10 cellular contexts compared by ENCODE assay signal in the genomic region with DNA sequence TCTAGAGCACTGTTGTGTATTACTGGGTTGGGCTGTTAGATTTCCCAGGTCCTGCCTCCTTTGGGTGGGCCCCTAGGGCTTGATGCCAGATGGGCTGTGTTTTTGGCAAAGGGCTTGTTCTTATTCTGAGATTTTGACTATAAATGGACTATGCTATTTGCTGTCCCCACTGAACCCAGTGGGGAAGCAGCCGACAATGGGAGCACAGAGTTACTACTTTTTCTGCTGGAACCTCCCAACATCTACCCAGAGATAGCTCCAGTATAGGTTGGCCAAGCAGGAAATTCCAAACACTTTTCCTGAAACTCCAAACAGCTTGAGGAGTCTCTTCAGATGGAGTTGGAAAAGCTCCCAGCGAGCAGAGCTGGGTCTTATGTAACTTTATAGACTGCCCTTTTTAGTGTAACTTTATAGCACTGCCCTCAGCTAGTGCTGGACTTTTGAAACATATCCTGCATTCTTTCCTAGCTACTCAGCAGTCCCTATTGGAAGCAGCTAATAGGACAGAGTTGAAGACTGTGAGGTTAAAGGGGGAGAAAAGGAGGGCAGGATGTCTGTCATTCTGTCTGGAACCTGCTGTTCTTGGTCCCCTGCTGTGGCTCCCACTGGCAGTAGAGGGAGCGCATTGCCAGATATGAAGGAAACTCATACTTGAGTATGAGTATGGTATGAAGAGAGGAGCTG. TPM values are rescaled to one million over a fixed set of nuclear protein-coding genes. Genes with fewer than 3 reads are reported as not detected.
DNase-seq lines count a peak whose midpoint lies in the region; ATAC-seq, FAIRE-seq and TF ChIP-seq lines count a peak whose summit lies in the region.
"Had no signal": no experiment of that assay in that cellular context is flagged by ENCODE, and none has a peak within 500 bp of the region (broad histone marks: within the 10 kb centered on the region; RNA-seq: fewer than 3 reads in every experiment).

No MANE protein-coding gene starts in this region.

- H3K36me3 Mint-ChIP-seq in chondrocyte (ENCODE audit: low read depth) = peaks cover 10% of the 10 kb centered on the region
- H3K36me3 Mint-ChIP-seq in CD4-positive, alpha-beta memory T cell = no peaks in the 10 kb centered on the region

- ATAC-seq in left lobe of liver = peak; percentile 96

- H3K4me1 Mint-ChIP-seq in chondrocyte (ENCODE audit: low read depth) = peaks cover 86% of the 10 kb centered on the region
- no peaks in the 10 kb centered on the region for H3K4me1 Mint-ChIP-seq in CD4-positive, alpha-beta memory T cell

- no peaks in the 10 kb centered on the region for H3K9me3 ChIP-seq in CD4-positive, alpha-beta memory T cell (ENCODE audit: control insufficient read depth in 1 of 2, low read length in 2 of 2)

- peak; percentile 99 for DNase-seq in HT1080 (ENCODE audit: low read depth)
- no peak for DNase-seq in chondrocyte (ENCODE audit: low spot score)
- peak; percentile 69 for DNase-seq in left lobe of liver (ENCODE audit: low spot score)
- DNase-seq in UCSD-AML1 (lab: John Stamatoyannopoulos, UW; ENCODE audit: unreplicated experiment) = no peak
- no peak for DNase-seq in stimulated activated CD8-positive, alpha-beta memory T cell treated with anti-CD3 and anti-CD28 coated beads, Interleukin-4, amount 100 ng/mL, for 48 hours
- no peak for DNase-seq in D721Med (ENCODE audit: insufficient read length, low spot score)
- DNase-seq in CD4-positive, alpha-beta memory T cell = no peak
- DNase-seq: activated gamma-delta T cell treated with Interleukin-2 at 50 U/mL for 16 hours, MV-4-11 had no signal

- CTCF ChIA-PET in CD4-positive, alpha-beta memory T cell (lab: Charles Lee; ENCODE audit: partially characterized antibody) = no interaction called here

- peak overlapping the region; percentile 48 for H3K27ac ChIP-seq in temporal lobe (ENCODE audit: low read depth, low read length)
- no peak overlapping the region for H3K27ac ChIP-seq in CD4-positive, alpha-beta memory T cell (ENCODE audit: low read depth, low read length)

- POLR2A ChIA-PET in CD4-positive, alpha-beta memory T cell (lab: Charles Lee; ENCODE audit: partially characterized antibody) = no interaction called here

- H3K9me3 Mint-ChIP-seq in chondrocyte (ENCODE audit: low read depth) = peaks cover 3% of the 10 kb centered on the region
- H3K9me3 Mint-ChIP-seq in CD4-positive, alpha-beta memory T cell = no peaks in the 10 kb centered on the region

- no peaks in the 10 kb centered on the region for H3K4me1 ChIP-seq in CD4-positive, alpha-beta memory T cell (ENCODE audit: insufficient read depth, low read length)

- TF ChIP-seq CTCF in chondrocyte (IDR thresholded peaks at IDR 0.05) (peak; percentile 68), D721Med (IDR thresholded peaks at IDR 0.05; ENCODE audit: insufficient read depth, missing control alignments) (no peak)

- H3K27ac Mint-ChIP-seq in chondrocyte (ENCODE audit: unreplicated experiment) = peak overlapping the region; percentile 89
- no peak overlapping the region for H3K27ac Mint-ChIP-seq in CD4-positive, alpha-beta memory T cell

- H3K27me3 ChIP-seq in CD4-positive, alpha-beta memory T cell (ENCODE audit: insufficient read depth, low read length) = peaks cover 4% of the 10 kb centered on the region

- FAIRE-seq in D721Med (lab: Jason Lieb, UNC) = no peak

- H3K4me3 Mint-ChIP-seq in chondrocyte (ENCODE audit: unreplicated experiment) = peak overlapping the region; percentile 33
- no peak overlapping the region for H3K4me3 Mint-ChIP-seq in CD4-positive, alpha-beta memory T cell

- H3K36me3 ChIP-seq in CD4-positive, alpha-beta memory T cell (ENCODE audit: insufficient read depth, low read length) = no peaks in the 10 kb centered on the region

- intact Hi-C loops in CD4-positive, alpha-beta memory T cell (cut with micrococcal nuclease) = no loop called here

- no peaks in the 10 kb centered on the region for H3K27me3 Mint-ChIP-seq in chondrocyte (ENCODE audit: low read depth)
- H3K27me3 Mint-ChIP-seq in CD4-positive, alpha-beta memory T cell = peaks cover 7 to 20% of the 10 kb centered on the region in 2 donors

- H3K4me3 ChIP-seq in CD4-positive, alpha-beta memory T cell (ENCODE audit: low read length in 2 of 2) = no peak overlapping the region

RNA-seq across cellular contexts. Expression of a gene that starts 21.0 kb away (rescaled TPM):
- total RNA-seq in HT1080 (2014; rRNA removed; shearing (Covaris generic)) = 17.2 and 18.6 TPM in 2 replicates
- polyA plus RNA-seq in HT1080 (2015; cell fraction: cytosol; rRNA removed) = 23.9 and 24.6 TPM in 2 replicates
- polyA plus RNA-seq in HT1080 (2015; cell fraction: nucleus; rRNA removed) = 51.9 and 52.5 TPM in 2 replicates
- total RNA-seq in chondrocyte (96.3 to 135 TPM (median 107 TPM) in 3 replicates), left lobe of liver (9.1 TPM), temporal lobe (45.2 TPM)
- under 1 TPM; 0.50 to 0.55 TPM for total RNA-seq in CD4-positive, alpha-beta memory T cell
- under 1 TPM in 1 of 2 donors, not detected in 1; 0.05 TPM for polyA plus RNA-seq in CD4-positive, alpha-beta memory T cell

Comparison
In these comparisons a context has a peak if more than half of its experiments do, and no peak if none do; other contexts are left out.
1. DNase-seq: peak in HT1080 (single experiment) and left lobe of liver (single experiment); none in chondrocyte (single experiment), UCSD-AML1 (single experiment), stimulated activated CD8-positive, alpha-beta memory T cell treated with anti-CD3 and anti-CD28 coated beads, Interleukin-4, amount 100 ng/mL, for 48 hours (single experiment), D721Med (single experiment) and CD4-positive, alpha-beta memory T cell (0 of 5).